Comparison of ENCODE assay signal across 13 cellular contexts in the genomic region with DNA sequence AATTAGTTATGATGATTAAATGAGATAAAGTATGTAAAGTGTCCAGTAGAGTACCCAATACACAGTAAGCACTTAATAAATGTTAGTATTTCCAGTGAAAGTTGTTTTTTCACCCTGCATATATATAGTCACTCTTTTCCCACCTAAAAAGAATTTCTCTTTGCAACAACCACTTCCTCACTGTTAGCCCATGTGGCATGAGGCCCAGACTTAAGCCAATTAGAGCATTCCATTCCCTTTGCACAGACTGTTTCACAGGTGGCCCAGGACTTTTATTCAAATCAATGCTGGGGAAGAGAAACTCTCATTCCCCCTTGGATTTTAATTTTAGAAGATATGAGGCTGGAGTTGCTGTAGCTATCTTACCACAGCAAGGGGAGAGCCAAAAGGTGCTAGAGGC. TPM values are rescaled to one million over a fixed set of nuclear protein-coding genes. Genes with fewer than 3 reads are reported as not detected.
DNase-seq lines count a peak whose midpoint lies in the region; ATAC-seq, FAIRE-seq and TF ChIP-seq lines count a peak whose summit lies in the region.
"Had no signal": no experiment of that assay in that cellular context is flagged by ENCODE, and none has a peak within 500 bp of the region (broad histone marks: within the 10 kb centered on the region; RNA-seq: fewer than 3 reads in every experiment).

No MANE protein-coding gene starts in this region.

- TF ChIP-seq CTCF in fibroblast of the aortic adventitia (IDR thresholded peaks at IDR 0.05; ENCODE audit: insufficient read depth, low read length) (no peak), ovary (IDR thresholded peaks at IDR 0.05) (no peak), esophagus muscularis mucosa (IDR thresholded peaks at IDR 0.05) (no peak)

- TF ChIP-seq POLR2A in ovary (IDR thresholded peaks at IDR 0.05), result no peak
- TF ChIP-seq POLR2A in GM18505 (IDR thresholded peaks at IDR 0.05; ENCODE audit: borderline replicate concordance, extremely low read depth, insufficient read depth, insufficient read length), result no peak
- TF ChIP-seq POLR2A in esophagus muscularis mucosa (IDR thresholded peaks at IDR 0.05; ENCODE audit: low read depth), result no peak

- H3K9me3 ChIP-seq in SK-N-MC (ENCODE audit: low read depth, low read length) (no peaks in the 10 kb centered on the region), ovary (no peaks in the 10 kb centered on the region), esophagus muscularis mucosa (no peaks in the 10 kb centered on the region)

- H3K27ac ChIP-seq in SK-N-MC (peak overlapping the region; percentile 7; the same call in 1 of the 2 replicates), ovary (no peak overlapping the region), esophagus muscularis mucosa (replicated peaks in 1 of 4) (no peak overlapping the region)
- H3K27ac ChIP-seq: C4-2B, RWPE1 had no signal

- H3K36me3 ChIP-seq in SK-N-MC (ENCODE audit: insufficient read depth, low read length) (no peaks in the 10 kb centered on the region; the same call in 1 of the 2 replicates), ovary (no peaks in the 10 kb centered on the region), esophagus muscularis mucosa (peaks cover 0 to 2% (median 0%) of the 10 kb centered on the region in 4 donors)

- H3K9ac ChIP-seq in SK-N-MC (ENCODE audit: insufficient read length), result peak overlapping the region; percentile 32

- no peak for TF ChIP-seq EP300 in ovary (IDR thresholded peaks at IDR 0.05)
- no peak for TF ChIP-seq EP300 in esophagus muscularis mucosa (IDR thresholded peaks at IDR 0.05)

- FAIRE-seq in HTR-8/SVneo (lab: Jason Lieb, UNC), result no peak

- ATAC-seq in GM18505 (IDR thresholded peaks at IDR 0.05; ENCODE audit: unreplicated experiment), result no peak
- ATAC-seq: activated CD4-positive, CD25-positive, alpha-beta regulatory T cell treated with anti-CD3 and anti-CD28 coated beads, Interleukin-2, amount 50 U/mL, for 24 hours had no signal

- H3K4me1 ChIP-seq in ovary (ENCODE audit: insufficient read depth) (peaks cover 1% of the 10 kb centered on the region), esophagus muscularis mucosa (peaks cover 5 to 14% (median 13%) of the 10 kb centered on the region in 4 donors)

- DNase-seq in AG20443 (ENCODE audit: low spot score) (peak; percentile 73), HTR-8/SVneo (ENCODE audit: insufficient read length, low spot score) (peak; percentile 47), SK-N-MC (ENCODE audit: low read depth, low spot score) (no peak), fibroblast of the aortic adventitia (ENCODE audit: low read depth) (peak; percentile 73), ovary (no peak), esophagus muscularis mucosa (ENCODE audit: extremely low spot score) (no peak)
- no peak for DNase-seq in activated naive CD4-positive, alpha-beta T cell (lab: John Stamatoyannopoulos, UW)
- DNase-seq: activated naive CD4-positive, alpha-beta T cell treated with anti-CD3 and anti-CD28 coated beads, Interleukin-2, amount 50 U/mL, for 16 hours; NCI-H187 treated with DMSO at 0.1 percent for 48 hours had no signal

- intact Hi-C loops in ovary (cut with DNase I), result no loop called here
- intact Hi-C loops in esophagus muscularis mucosa (cut with DNase I), result loop anchor here (10.0 kb wide), 1 partner anchor 830 kb away; the partner anchor contains the start of gene NMD3

- H3K27me3 ChIP-seq in ovary (no peaks in the 10 kb centered on the region), esophagus muscularis mucosa (no peaks in the 10 kb centered on the region)

- H3K4me3 ChIP-seq in SK-N-MC, result no peak overlapping the region
- H3K4me3 ChIP-seq in fibroblast of the aortic adventitia (ENCODE audit: low read depth, low read length), result no peak overlapping the region
- H3K4me3 ChIP-seq in ovary, result no peak overlapping the region
- no peak overlapping the region for H3K4me3 ChIP-seq in esophagus muscularis mucosa

RNA-seq across cellular contexts. Expression of gene IFT80, which starts 3.7 kb away (rescaled TPM):
- 61.0 and 79.2 TPM in 2 replicates for total RNA-seq in fibroblast of the aortic adventitia (ENCODE audit: low replicate concordance)
- total RNA-seq in ovary, result 10 to 100 TPM; 22.7 to 39.6 (median 29.8) TPM
- 10 to 100 TPM; 16.8 to 19.4 TPM for polyA plus RNA-seq in ovary
- total RNA-seq in esophagus muscularis mucosa, result 10 to 100 TPM in 1 of 4 donors, 1 to 10 TPM in 3; 5.5 to 11.9 (median 9.7) TPM

RNA-seq across cellular contexts. Expression of gene SMC4, which starts 4.2 kb away (rescaled TPM):
- 48.7 and 130 TPM in 2 replicates for total RNA-seq in fibroblast of the aortic adventitia (ENCODE audit: low replicate concordance)
- total RNA-seq in ovary, result 10 to 100 TPM; 12.6 to 24.4 (median 18.0) TPM
- 10 to 100 TPM in 1 of 2 donors, 1 to 10 TPM in 1; 8.9 to 28.2 TPM for polyA plus RNA-seq in ovary
- 10 to 100 TPM; 14.7 to 19.8 (median 17.9) TPM for total RNA-seq in esophagus muscularis mucosa

RNA-seq across cellular contexts. Expression of gene TRIM59, which starts 54.3 kb away (rescaled TPM):
- total RNA-seq in fibroblast of the aortic adventitia (ENCODE audit: low replicate concordance), result 16.5 and 47.8 TPM in 2 replicates
- total RNA-seq in ovary, result 1 to 10 TPM; 1.6 to 4.8 (median 2.1) TPM
- 1 to 10 TPM; 1.4 to 2.6 TPM for polyA plus RNA-seq in ovary
- total RNA-seq in esophagus muscularis mucosa, result 1 to 10 TPM; 1.3 to 3.8 (median 1.9) TPM

Comparison
In these comparisons a context has a peak if more than half of its experiments do, and no peak if none do; other contexts are left out.
1. DNase-seq: peak in AG20443 (single experiment), HTR-8/SVneo (single experiment) and fibroblast of the aortic adventitia (single experiment); none in SK-N-MC (single experiment), ovary (0 of 5), activated naive CD4-positive, alpha-beta T cell (0 of 4) and esophagus muscularis mucosa (single experiment).